ENCODE assay signal across 28 cellular contexts in the genomic region with DNA sequence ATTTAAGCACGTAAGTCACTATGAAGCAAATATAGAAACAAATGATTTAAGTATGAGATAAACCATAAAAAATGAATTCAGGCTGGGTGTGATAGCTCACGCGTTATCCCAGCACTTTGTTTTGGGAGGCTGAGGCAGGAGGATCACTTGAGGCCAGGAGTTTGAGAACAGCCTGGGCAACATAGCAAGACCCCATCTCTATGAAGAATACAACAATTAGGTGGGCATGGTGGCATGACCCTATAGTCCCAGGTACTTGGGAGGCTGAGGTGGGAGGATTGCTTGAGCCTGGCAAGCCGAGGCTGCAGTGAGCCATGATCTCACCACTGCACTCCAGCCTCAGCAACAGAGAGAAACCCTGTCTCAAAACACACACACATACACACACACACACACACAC.
"Had no signal": no experiment of that assay in that cellular context is flagged by ENCODE, and none has a peak within 500 bp of the region (broad histone marks: within the 10 kb centered on the region; RNA-seq: fewer than 3 reads in every experiment).

No MANE protein-coding gene starts in this region.

- ATAC-seq: effector memory CD8-positive, alpha-beta T cell; esophagus mucosa; gastrocnemius medialis; heart right ventricle; left cardiac atrium; left lung; left ventricle myocardium superior; lower lobe of right lung; naive thymus-derived CD4-positive, alpha-beta T cell had no signal

- H3K27me3 ChIP-seq: colonic mucosa, esophagus squamous epithelium, gastrocnemius medialis, heart right ventricle, left lung had no signal

- FAIRE-seq: endometrium, islet of Langerhans, keratinocyte had no signal

- H3K36me3 ChIP-seq: colonic mucosa, gastrocnemius medialis, lower lobe of right lung had no signal

- H3K4me3 ChIP-seq: colonic mucosa, esophagus squamous epithelium, gastrocnemius medialis, heart right ventricle, left lung, lower lobe of right lung had no signal

- H3K9me3 Mint-ChIP-seq: dendritic cell treated with granulocyte-macrophage colony-stimulating factor and Interleukin-4, amounts not matched to agents 40 ng/mL and 50 ng/mL, for 4 days; effector memory CD8-positive, alpha-beta T cell; memory B cell had no signal

- H3K27ac Mint-ChIP-seq: dendritic cell treated with granulocyte-macrophage colony-stimulating factor and Interleukin-4, amounts not matched to agents 40 ng/mL and 50 ng/mL, for 4 days; endodermal cell; memory B cell; naive thymus-derived CD4-positive, alpha-beta T cell had no signal

- H3K27ac ChIP-seq: colonic mucosa, epithelial cell of prostate, esophagus squamous epithelium, gastrocnemius medialis, heart right ventricle, left lung, lower lobe of right lung had no signal

- H3K4me3 Mint-ChIP-seq: dendritic cell treated with granulocyte-macrophage colony-stimulating factor and Interleukin-4, amounts not matched to agents 40 ng/mL and 50 ng/mL, for 4 days; effector memory CD8-positive, alpha-beta T cell; endodermal cell; memory B cell; naive thymus-derived CD4-positive, alpha-beta T cell had no signal

- H3K27me3 Mint-ChIP-seq: dendritic cell treated with granulocyte-macrophage colony-stimulating factor and Interleukin-4, amounts not matched to agents 40 ng/mL and 50 ng/mL, for 4 days; effector memory CD8-positive, alpha-beta T cell; memory B cell; naive thymus-derived CD4-positive, alpha-beta T cell had no signal

- DNase-seq: colonic mucosa; cortex of kidney; effector CD8-positive, alpha-beta T cell; effector memory CD8-positive, alpha-beta T cell; endodermal cell; erythroblast; esophagus squamous epithelium; foreskin fibroblast; foreskin melanocyte; gastrocnemius medialis; glutamatergic neuron; head of caudate nucleus; heart right ventricle; hippocampal formation; left cardiac atrium; left lung; left ventricle myocardium superior; lower lobe of right lung; mesendoderm; midbrain; naive thymus-derived CD4-positive, alpha-beta T cell had no signal

- H3K4me1 ChIP-seq: colonic mucosa had no signal

- H3K9me3 ChIP-seq: colonic mucosa, esophagus squamous epithelium, gastrocnemius medialis, heart right ventricle, left lung, lower lobe of right lung had no signal
